In the genomic region with DNA sequence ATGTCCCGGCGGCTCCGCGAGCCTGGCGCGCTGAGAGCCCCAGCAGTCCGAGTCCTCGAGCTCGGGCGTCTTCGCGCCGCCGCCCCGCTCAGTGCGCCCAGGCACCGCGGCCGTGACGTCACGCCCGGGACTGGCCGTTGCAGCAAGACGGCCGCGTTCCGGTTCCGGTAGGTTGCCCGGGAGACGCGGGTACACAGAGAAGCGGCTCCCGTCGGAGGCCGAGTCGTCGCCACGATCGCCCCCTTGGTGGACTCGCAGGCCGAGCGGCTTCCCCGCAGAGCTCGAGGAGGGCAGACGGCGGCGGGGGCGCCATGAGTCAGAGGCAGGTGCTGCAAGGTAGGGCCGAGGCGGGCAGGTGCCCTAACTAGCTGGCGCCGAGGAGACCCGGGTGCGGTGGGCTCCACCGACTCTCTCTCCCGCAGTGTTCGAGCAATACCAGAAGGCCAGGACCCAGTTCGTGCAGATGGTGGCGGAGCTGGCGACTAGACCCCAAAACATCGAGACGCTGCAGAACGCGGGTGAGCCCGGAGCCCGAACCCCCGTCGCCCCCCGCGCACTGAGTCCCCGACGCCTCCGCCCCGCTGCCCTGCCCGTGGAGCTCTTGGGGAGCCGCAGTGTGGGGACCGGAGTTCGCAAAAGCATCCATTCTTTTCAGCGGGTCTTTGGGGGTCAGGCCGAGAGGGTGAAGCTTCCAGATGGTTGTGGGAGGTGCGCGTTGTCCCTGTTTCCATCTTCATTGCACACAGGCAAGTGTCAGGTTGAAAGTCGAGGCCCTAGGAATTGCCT, we compare ENCODE assay signal across 1 cellular context.
TF ChIP-seq lines count a peak whose summit lies in the region.

A gene (plus strand): TSS at position 196 of the 786 bp plus-strand sequence. CDS start 116 bp downstream, at position 312.

TF ChIP-seq in WTC11, 78 proteins besides CTCF, POLR2A, EP300 and RAD21 (continued from another document):
- TF ChIP-seq, protein P1, sequence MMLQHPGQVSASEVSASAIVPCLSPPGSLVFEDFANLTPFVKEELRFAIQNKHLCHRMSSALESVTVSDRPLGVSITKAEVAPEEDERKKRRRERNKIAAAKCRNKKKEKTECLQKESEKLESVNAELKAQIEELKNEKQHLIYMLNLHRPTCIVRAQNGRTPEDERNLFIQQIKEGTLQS (CRISPR knock-in tag; conservative IDR thresholded peaks at IDR 0.05): no peak
- TF ChIP-seq GTF2I (CRISPR knock-in tag; conservative IDR thresholded peaks at IDR 0.05) (no peak), ZNF423 (CRISPR knock-in tag; IDR thresholded peaks at IDR 0.05) (no peak), KAT7 (CRISPR knock-in tag; IDR thresholded peaks at IDR 0.05; ENCODE audit: borderline replicate concordance) (peak; percentile 88; the same call in 1 of the 2 replicates), SOX15 (CRISPR knock-in tag; IDR thresholded peaks at IDR 0.05) (no peak), GABPB1 (CRISPR knock-in tag; IDR thresholded peaks at IDR 0.05) (no peak), NFE2L1 (CRISPR knock-in tag; IDR thresholded peaks at IDR 0.05) (peak; percentile 62; the same call in 1 of the 2 replicates), MYBL2 (CRISPR knock-in tag; IDR thresholded peaks at IDR 0.05) (peak; percentile 97)
- TF ChIP-seq, protein P2, sequence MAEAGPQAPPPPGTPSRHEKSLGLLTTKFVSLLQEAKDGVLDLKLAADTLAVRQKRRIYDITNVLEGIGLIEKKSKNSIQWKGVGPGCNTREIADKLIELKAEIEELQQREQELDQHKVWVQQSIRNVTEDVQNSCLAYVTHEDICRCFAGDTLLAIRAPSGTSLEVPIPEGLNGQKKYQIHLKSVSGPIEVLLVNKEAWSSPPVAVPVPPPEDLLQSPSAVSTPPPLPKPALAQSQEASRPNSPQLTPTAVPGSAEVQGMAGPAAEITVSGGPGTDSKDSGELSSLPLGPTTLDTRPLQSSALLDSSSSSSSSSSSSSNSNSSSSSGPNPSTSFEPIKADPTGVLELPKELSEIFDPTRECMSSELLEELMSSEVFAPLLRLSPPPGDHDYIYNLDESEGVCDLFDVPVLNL (CRISPR knock-in tag; IDR thresholded peaks at IDR 0.05; ENCODE audit: borderline replicate concordance, low read depth): peak; percentile 81; the same call in 1 of the 2 replicates
- TF ChIP-seq, protein P3, sequence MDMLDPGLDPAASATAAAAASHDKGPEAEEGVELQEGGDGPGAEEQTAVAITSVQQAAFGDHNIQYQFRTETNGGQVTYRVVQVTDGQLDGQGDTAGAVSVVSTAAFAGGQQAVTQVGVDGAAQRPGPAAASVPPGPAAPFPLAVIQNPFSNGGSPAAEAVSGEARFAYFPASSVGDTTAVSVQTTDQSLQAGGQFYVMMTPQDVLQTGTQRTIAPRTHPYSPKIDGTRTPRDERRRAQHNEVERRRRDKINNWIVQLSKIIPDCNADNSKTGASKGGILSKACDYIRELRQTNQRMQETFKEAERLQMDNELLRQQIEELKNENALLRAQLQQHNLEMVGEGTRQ (CRISPR knock-in tag; IDR thresholded peaks at IDR 0.05): peak; percentile 27
- TF ChIP-seq, protein P4, sequence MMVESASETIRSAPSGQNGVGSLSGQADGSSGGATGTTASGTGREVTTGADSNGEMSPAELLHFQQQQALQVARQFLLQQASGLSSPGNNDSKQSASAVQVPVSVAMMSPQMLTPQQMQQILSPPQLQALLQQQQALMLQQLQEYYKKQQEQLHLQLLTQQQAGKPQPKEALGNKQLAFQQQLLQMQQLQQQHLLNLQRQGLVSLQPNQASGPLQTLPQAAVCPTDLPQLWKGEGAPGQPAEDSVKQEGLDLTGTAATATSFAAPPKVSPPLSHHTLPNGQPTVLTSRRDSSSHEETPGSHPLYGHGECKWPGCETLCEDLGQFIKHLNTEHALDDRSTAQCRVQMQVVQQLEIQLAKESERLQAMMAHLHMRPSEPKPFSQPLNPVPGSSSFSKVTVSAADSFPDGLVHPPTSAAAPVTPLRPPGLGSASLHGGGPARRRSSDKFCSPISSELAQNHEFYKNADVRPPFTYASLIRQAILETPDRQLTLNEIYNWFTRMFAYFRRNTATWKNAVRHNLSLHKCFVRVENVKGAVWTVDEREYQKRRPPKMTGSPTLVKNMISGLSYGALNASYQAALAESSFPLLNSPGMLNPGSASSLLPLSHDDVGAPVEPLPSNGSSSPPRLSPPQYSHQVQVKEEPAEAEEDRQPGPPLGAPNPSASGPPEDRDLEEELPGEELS (CRISPR knock-in tag; IDR thresholded peaks at IDR 0.05): no peak; the same call in 1 of the 2 replicates
- TF ChIP-seq, protein P5, sequence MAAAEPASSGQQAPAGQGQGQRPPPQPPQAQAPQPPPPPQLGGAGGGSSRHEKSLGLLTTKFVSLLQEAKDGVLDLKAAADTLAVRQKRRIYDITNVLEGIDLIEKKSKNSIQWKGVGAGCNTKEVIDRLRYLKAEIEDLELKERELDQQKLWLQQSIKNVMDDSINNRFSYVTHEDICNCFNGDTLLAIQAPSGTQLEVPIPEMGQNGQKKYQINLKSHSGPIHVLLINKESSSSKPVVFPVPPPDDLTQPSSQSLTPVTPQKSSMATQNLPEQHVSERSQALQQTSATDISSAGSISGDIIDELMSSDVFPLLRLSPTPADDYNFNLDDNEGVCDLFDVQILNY (CRISPR knock-in tag; IDR thresholded peaks at IDR 0.05): peak; percentile 60
